1 cellular context compared by ENCODE assay signal in genomic region chr11:118005224-118006152, GRCh38.
TF ChIP-seq lines count a peak whose summit lies in the region.

No MANE protein-coding gene starts in this region.

TF ChIP-seq in K562, 482 proteins besides CTCF, POLR2A, EP300 and RAD21 (continued from another document and continues in another):
- TF ChIP-seq HMGXB4 (CRISPR knock-in tag; IDR thresholded peaks at IDR 0.05) (no peak), PHB (CRISPR knock-in tag; IDR thresholded peaks at IDR 0.05) (no peak), TCF3 (CRISPR knock-in tag; IDR thresholded peaks at IDR 0.05) (peak; percentile 75), TCF7 (IDR thresholded peaks at IDR 0.05; ENCODE audit: borderline replicate concordance) (no peak), GABPB1 (CRISPR knock-in tag; IDR thresholded peaks at IDR 0.05) (no peak), ZNF695 (CRISPR knock-in tag; IDR thresholded peaks at IDR 0.05) (no peak), SIX5 (IDR thresholded peaks at IDR 0.05; ENCODE audit: borderline replicate concordance in 1 of 2, insufficient read depth in 1 of 2, low read depth in 1 of 2, low read length in 2 of 2) (no peak), SP2 (IDR thresholded peaks at IDR 0.05; ENCODE audit: extremely low read depth, low read depth, low read length, poor library complexity, severe bottlenecking) (no peak), ATF3 (IDR thresholded peaks at IDR 0.05) (peak; percentile 71), ATF3 (CRISPR knock-in tag; conservative IDR thresholded peaks at IDR 0.05) (no peak), POLR3G (IDR thresholded peaks at IDR 0.05; ENCODE audit: extremely low read depth, insufficient read length, insufficient replicate concordance) (no peak), MTA3 (IDR thresholded peaks at IDR 0.05; ENCODE audit: borderline replicate concordance) (no peak), TRIM24 (IDR thresholded peaks at IDR 0.05) (no peak; a peak in 1 of 4 replicates), ZFX (CRISPR knock-in tag; IDR thresholded peaks at IDR 0.05) (no peak), CBFA2T3 (IDR thresholded peaks at IDR 0.05) (peak; percentile 88), RBM15 (IDR thresholded peaks at IDR 0.05; ENCODE audit: insufficient read depth, low read length) (no peak), GTF2E2 (tag; IDR thresholded peaks at IDR 0.05) (no peak), TFAM (CRISPR knock-in tag; conservative IDR thresholded peaks at IDR 0.05) (no peak), ELF4 (CRISPR knock-in tag; IDR thresholded peaks at IDR 0.05) (no peak), EZH2 (IDR thresholded peaks at IDR 0.05; ENCODE audit: borderline replicate concordance, low read depth, low read length) (no peak), JUND (IDR thresholded peaks at IDR 0.05; ENCODE audit: borderline replicate concordance, low read depth, low read length) (peak; percentile 61; the same call in 1 of the 2 replicates), JUND (tag; IDR thresholded peaks at IDR 0.05; ENCODE audit: borderline replicate concordance, low read depth, low read length) (peak; percentile 40; the same call in 1 of the 3 replicates), CHD1 (IDR thresholded peaks at IDR 0.05; ENCODE audit: low read length) (no peak), ELK3 (CRISPR knock-in tag; IDR thresholded peaks at IDR 0.05) (no peak), ATF4 (CRISPR knock-in tag; IDR thresholded peaks at IDR 0.05) (no peak), BCOR (IDR thresholded peaks at IDR 0.05) (no peak), CCNT2 (IDR thresholded peaks at IDR 0.05; ENCODE audit: borderline replicate concordance, extremely low read depth, insufficient read length, low read depth, low read length) (no peak), DPF2 (IDR thresholded peaks at IDR 0.05) (peak; percentile 88), CLOCK (CRISPR knock-in tag; IDR thresholded peaks at IDR 0.05; ENCODE audit: borderline replicate concordance) (no peak), ZNF639 (CRISPR knock-in tag; conservative IDR thresholded peaks at IDR 0.05 in 1 of 2, IDR thresholded peaks at IDR 0.05 in 1 of 2) (no peak), SOX6 (IDR thresholded peaks at IDR 0.05) (peak; percentile 53), KDM2B (CRISPR knock-in tag; IDR thresholded peaks at IDR 0.05) (no peak), ZNF561 (CRISPR knock-in tag; conservative IDR thresholded peaks at IDR 0.05) (no peak), NBN (IDR thresholded peaks at IDR 0.05; ENCODE audit: low read depth) (peak; percentile 62; the same call in 1 of the 2 replicates), SRSF7 (optimal IDR thresholded peaks at IDR 0.05; ENCODE audit: low read depth, low read length) (no peak), PTRF (tag; IDR thresholded peaks at IDR 0.05) (no peak), HSF4 (CRISPR knock-in tag; IDR thresholded peaks at IDR 0.05; ENCODE audit: borderline replicate concordance) (no peak), STAG1 (CRISPR knock-in tag; IDR thresholded peaks at IDR 0.05; ENCODE audit: borderline replicate concordance) (no peak), SMARCE1 (IDR thresholded peaks at IDR 0.05) (peak; percentile 64), LEF1 (IDR thresholded peaks at IDR 0.05) (peak; percentile 50)
- TF ChIP-seq, protein P1, sequence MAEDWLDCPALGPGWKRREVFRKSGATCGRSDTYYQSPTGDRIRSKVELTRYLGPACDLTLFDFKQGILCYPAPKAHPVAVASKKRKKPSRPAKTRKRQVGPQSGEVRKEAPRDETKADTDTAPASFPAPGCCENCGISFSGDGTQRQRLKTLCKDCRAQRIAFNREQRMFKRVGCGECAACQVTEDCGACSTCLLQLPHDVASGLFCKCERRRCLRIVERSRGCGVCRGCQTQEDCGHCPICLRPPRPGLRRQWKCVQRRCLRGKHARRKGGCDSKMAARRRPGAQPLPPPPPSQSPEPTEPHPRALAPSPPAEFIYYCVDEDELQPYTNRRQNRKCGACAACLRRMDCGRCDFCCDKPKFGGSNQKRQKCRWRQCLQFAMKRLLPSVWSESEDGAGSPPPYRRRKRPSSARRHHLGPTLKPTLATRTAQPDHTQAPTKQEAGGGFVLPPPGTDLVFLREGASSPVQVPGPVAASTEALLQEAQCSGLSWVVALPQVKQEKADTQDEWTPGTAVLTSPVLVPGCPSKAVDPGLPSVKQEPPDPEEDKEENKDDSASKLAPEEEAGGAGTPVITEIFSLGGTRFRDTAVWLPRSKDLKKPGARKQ (CRISPR knock-in tag; IDR thresholded peaks at IDR 0.05), result no peak
- TF ChIP-seq, protein P2, sequence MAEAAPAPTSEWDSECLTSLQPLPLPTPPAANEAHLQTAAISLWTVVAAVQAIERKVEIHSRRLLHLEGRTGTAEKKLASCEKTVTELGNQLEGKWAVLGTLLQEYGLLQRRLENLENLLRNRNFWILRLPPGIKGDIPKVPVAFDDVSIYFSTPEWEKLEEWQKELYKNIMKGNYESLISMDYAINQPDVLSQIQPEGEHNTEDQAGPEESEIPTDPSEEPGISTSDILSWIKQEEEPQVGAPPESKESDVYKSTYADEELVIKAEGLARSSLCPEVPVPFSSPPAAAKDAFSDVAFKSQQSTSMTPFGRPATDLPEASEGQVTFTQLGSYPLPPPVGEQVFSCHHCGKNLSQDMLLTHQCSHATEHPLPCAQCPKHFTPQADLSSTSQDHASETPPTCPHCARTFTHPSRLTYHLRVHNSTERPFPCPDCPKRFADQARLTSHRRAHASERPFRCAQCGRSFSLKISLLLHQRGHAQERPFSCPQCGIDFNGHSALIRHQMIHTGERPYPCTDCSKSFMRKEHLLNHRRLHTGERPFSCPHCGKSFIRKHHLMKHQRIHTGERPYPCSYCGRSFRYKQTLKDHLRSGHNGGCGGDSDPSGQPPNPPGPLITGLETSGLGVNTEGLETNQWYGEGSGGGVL (CRISPR knock-in tag; IDR thresholded peaks at IDR 0.05), result no peak
- TF ChIP-seq, protein P3, sequence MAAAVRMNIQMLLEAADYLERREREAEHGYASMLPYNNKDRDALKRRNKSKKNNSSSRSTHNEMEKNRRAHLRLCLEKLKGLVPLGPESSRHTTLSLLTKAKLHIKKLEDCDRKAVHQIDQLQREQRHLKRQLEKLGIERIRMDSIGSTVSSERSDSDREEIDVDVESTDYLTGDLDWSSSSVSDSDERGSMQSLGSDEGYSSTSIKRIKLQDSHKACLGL (CRISPR knock-in tag; IDR thresholded peaks at IDR 0.05; ENCODE audit: borderline replicate concordance, poor library complexity, severe bottlenecking), result no peak
- TF ChIP-seq, protein P4, sequence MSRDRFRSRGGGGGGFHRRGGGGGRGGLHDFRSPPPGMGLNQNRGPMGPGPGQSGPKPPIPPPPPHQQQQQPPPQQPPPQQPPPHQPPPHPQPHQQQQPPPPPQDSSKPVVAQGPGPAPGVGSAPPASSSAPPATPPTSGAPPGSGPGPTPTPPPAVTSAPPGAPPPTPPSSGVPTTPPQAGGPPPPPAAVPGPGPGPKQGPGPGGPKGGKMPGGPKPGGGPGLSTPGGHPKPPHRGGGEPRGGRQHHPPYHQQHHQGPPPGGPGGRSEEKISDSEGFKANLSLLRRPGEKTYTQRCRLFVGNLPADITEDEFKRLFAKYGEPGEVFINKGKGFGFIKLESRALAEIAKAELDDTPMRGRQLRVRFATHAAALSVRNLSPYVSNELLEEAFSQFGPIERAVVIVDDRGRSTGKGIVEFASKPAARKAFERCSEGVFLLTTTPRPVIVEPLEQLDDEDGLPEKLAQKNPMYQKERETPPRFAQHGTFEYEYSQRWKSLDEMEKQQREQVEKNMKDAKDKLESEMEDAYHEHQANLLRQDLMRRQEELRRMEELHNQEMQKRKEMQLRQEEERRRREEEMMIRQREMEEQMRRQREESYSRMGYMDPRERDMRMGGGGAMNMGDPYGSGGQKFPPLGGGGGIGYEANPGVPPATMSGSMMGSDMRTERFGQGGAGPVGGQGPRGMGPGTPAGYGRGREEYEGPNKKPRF (IDR thresholded peaks at IDR 0.05; ENCODE audit: low read depth, low read length), result no peak
- TF ChIP-seq, protein P5, sequence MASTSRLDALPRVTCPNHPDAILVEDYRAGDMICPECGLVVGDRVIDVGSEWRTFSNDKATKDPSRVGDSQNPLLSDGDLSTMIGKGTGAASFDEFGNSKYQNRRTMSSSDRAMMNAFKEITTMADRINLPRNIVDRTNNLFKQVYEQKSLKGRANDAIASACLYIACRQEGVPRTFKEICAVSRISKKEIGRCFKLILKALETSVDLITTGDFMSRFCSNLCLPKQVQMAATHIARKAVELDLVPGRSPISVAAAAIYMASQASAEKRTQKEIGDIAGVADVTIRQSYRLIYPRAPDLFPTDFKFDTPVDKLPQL (IDR thresholded peaks at IDR 0.05; ENCODE audit: extremely low read depth, insufficient read length), result no peak
- TF ChIP-seq, protein P6, sequence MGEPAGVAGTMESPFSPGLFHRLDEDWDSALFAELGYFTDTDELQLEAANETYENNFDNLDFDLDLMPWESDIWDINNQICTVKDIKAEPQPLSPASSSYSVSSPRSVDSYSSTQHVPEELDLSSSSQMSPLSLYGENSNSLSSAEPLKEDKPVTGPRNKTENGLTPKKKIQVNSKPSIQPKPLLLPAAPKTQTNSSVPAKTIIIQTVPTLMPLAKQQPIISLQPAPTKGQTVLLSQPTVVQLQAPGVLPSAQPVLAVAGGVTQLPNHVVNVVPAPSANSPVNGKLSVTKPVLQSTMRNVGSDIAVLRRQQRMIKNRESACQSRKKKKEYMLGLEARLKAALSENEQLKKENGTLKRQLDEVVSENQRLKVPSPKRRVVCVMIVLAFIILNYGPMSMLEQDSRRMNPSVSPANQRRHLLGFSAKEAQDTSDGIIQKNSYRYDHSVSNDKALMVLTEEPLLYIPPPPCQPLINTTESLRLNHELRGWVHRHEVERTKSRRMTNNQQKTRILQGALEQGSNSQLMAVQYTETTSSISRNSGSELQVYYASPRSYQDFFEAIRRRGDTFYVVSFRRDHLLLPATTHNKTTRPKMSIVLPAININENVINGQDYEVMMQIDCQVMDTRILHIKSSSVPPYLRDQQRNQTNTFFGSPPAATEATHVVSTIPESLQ (CRISPR knock-in tag; IDR thresholded peaks at IDR 0.05), result no peak
